11 cellular contexts compared by ENCODE assay signal in genomic region chr2:227188292-227188691, GRCh38. TPM values are rescaled to one million over a fixed set of nuclear protein-coding genes. Genes with fewer than 3 reads are reported as not detected.
A peak's percentile ranks its signal among the peaks of the same experiment; 100 is the strongest.
DNase-seq lines count a peak whose midpoint lies in the region; ATAC-seq and TF ChIP-seq lines count a peak whose summit lies in the region.
"Had no signal": no experiment of that assay in that cellular context is flagged by ENCODE, and none has a peak within 500 bp of the region (broad histone marks: within the 10 kb centered on the region; RNA-seq: fewer than 3 reads in every experiment).

No MANE protein-coding gene starts in this region.

- H3K4me1 ChIP-seq in testis = peaks cover 9% of the 10 kb centered on the region

- H3K4me3 ChIP-seq in fibroblast of pulmonary artery (replicated peaks; ENCODE audit: low read depth, low read length) = no peak overlapping the region
- H3K4me3 ChIP-seq in testis = no peak overlapping the region

- H3K27me3 ChIP-seq in testis = no peaks in the 10 kb centered on the region

- H3K27ac ChIP-seq in testis = peak overlapping the region; percentile 45 to 68

- TF ChIP-seq CTCF in fibroblast of pulmonary artery (IDR thresholded peaks at IDR 0.05; ENCODE audit: low read length, missing control alignments) (no peak), testis (IDR thresholded peaks at IDR 0.05) (no peak), GM13976 (IDR thresholded peaks at IDR 0.05; ENCODE audit: borderline replicate concordance, control extremely low read depth, extremely low read depth, insufficient read depth, missing control alignments) (no peak)

- in situ Hi-C loops in GM13976 (cut with MboI; ENCODE audit: low sequenced_read_pairs, unreplicated experiment) = no loop called here

- no peak for TF ChIP-seq POLR2A in testis (IDR thresholded peaks at IDR 0.05)

- no peaks in the 10 kb centered on the region for H3K9me3 ChIP-seq in testis

- H3K36me3 ChIP-seq in testis (ENCODE audit: low read depth, missing control alignments) = no peaks in the 10 kb centered on the region

- 28 to 36% methylated on average over 6 of the region's 6 CpGs for WGBS in testis, 2 donors

- intact Hi-C loops in testis (cut with DNase I; ENCODE audit: low total_unique reads) = no loop called here

- DNase-seq in HT1080 (ENCODE audit: low read depth) (peak; percentile 74), fibroblast of pulmonary artery (ENCODE audit: low read depth) (peak; percentile 65), testis (peak; percentile 60), T-helper 9 cell (no peak), GM13976 (ENCODE audit: low spot score) (no peak), T1000 (lab: John Stamatoyannopoulos, UW) (no peak)
- DNase-seq: activated B cell treated with CpG ODN at 0.5 μM for 24 hours, cerebellar nuclear complex, NCI-H1092 treated with DMSO at 0.1 percent for 48 hours had no signal

- ATAC-seq in GM21390 (IDR thresholded peaks at IDR 0.05; ENCODE audit: unreplicated experiment) (peak; percentile 74), HG03457 (IDR thresholded peaks at IDR 0.05; ENCODE audit: unreplicated experiment) (no peak)

RNA-seq across cellular contexts. Expression of gene COL4A3, which starts 23.9 kb away (rescaled TPM):
- not detected in 2 replicates for total RNA-seq in HT1080 (2014; rRNA removed; shearing (Covaris generic))
- polyA plus RNA-seq in HT1080 (2015; cell fraction: cytosol; rRNA removed) = not detected in 2 replicates
- polyA plus RNA-seq in HT1080 (2015; cell fraction: nucleus; rRNA removed) = not detected in 2 replicates
- 10 to 100 TPM in 1 of 2 donors, 1 to 10 TPM in 1; 9.0 to 11.0 TPM for total RNA-seq in testis
- polyA plus RNA-seq in testis (ENCODE audit: insufficient read depth, low read depth, low replicate concordance) = 3.7 TPM

RNA-seq across cellular contexts. Expression of gene COL4A4, which starts 24.3 kb away (rescaled TPM):
- total RNA-seq in HT1080 (2014; rRNA removed; shearing (Covaris generic)) = 0.10 and 0.14 TPM in 2 replicates
- 0.01 and 0.03 TPM in 2 replicates for polyA plus RNA-seq in HT1080 (2015; cell fraction: cytosol; rRNA removed)
- polyA plus RNA-seq in HT1080 (2015; cell fraction: nucleus; rRNA removed) = 0.04 and 0.23 TPM in 2 replicates
- total RNA-seq in testis = 1 to 10 TPM; 3.0 to 4.1 TPM
- 3.4 TPM for polyA plus RNA-seq in testis (ENCODE audit: insufficient read depth, low read depth, low replicate concordance)

Comparison
In these comparisons a context has a peak if more than half of its experiments do, and no peak if none do; other contexts are left out.
1. DNase-seq: peak in HT1080 (single experiment), fibroblast of pulmonary artery (single experiment) and testis (single experiment); none in T-helper 9 cell (single experiment), GM13976 (single experiment) and T1000 (single experiment).
2. RNA of gene COL4A3, which starts 23.9 kb away (total RNA-seq): 9.0 to 11.0 TPM in testis; not detected in HT1080; every median in the first group is over 10 times any median in the second.